24 cellular contexts compared by ENCODE assay signal in the genomic region with DNA sequence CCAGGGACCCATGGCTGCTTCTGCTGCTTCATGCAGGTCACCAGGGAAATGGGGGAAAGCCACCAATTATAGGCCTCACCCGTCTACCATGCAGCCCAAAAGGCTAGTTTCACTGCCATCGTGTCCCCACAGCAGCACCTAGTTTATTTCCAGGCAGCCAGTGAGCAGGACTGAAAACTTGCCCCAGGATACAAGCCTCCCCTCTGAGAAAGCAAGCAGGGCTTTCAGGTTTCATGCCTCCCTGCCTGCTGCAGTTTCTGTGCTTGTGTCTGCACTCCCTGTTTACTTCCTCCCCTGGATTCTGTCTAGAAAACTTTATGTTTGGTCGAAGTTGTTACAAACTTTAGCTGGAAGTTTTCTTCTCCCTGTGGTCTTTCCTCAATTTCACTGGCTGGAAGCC.
"Had no signal": no experiment of that assay in that cellular context is flagged by ENCODE, and none has a peak within 500 bp of the region (broad histone marks: within the 10 kb centered on the region; RNA-seq: fewer than 3 reads in every experiment).

No MANE protein-coding gene starts in this region.

- H3K4me1 ChIP-seq: breast epithelium, Peyer's patch, SJSA1 had no signal

- H3K36me3 ChIP-seq: breast epithelium, MG63, Peyer's patch, SJSA1 had no signal

- H3K27me3 Mint-ChIP-seq: activated naive CD4-positive, alpha-beta T cell treated with anti-CD3 and anti-CD28 coated beads, Interleukin-2, amount 50 U/mL, for 24 hours had no signal

- H3K4me3 Mint-ChIP-seq: activated CD8-positive, alpha-beta T cell treated with anti-CD3 and anti-CD28 coated beads, Interleukin-2, amount 10 ng/mL, durations not matched to agents 7 days and 5 days; activated naive CD4-positive, alpha-beta T cell treated with anti-CD3 and anti-CD28 coated beads, Interleukin-2, amount 50 U/mL, for 24 hours; T-helper 1 cell treated with Interleukin-12 subunit alpha and Interleukin-12 subunit beta and Interleukin-4 antibody, amounts not matched to agents 30 μg/mL and 1 μg/mL, for 36 hours had no signal

- H3K27me3 ChIP-seq: breast epithelium, MG63, Peyer's patch, SJSA1 had no signal

- H3K36me3 Mint-ChIP-seq: activated naive CD4-positive, alpha-beta T cell treated with anti-CD3 and anti-CD28 coated beads, Interleukin-2, amount 50 U/mL, for 24 hours had no signal

- H3K9me3 ChIP-seq: breast epithelium, MG63, Peyer's patch, SJSA1 had no signal

- H3K9me3 Mint-ChIP-seq: activated naive CD4-positive, alpha-beta T cell treated with anti-CD3 and anti-CD28 coated beads, Interleukin-2, amount 50 U/mL, for 24 hours; T-helper 1 cell treated with Interleukin-12 subunit alpha and Interleukin-12 subunit beta and Interleukin-4 antibody, amounts not matched to agents 30 μg/mL and 1 μg/mL, for 36 hours had no signal

- H3K27ac Mint-ChIP-seq: activated CD8-positive, alpha-beta T cell treated with anti-CD3 and anti-CD28 coated beads, Interleukin-2, amount 10 ng/mL, durations not matched to agents 7 days and 5 days; activated naive CD4-positive, alpha-beta T cell treated with anti-CD3 and anti-CD28 coated beads, Interleukin-2, amount 50 U/mL, for 24 hours; T-helper 1 cell treated with Interleukin-12 subunit alpha and Interleukin-12 subunit beta and Interleukin-4 antibody, amounts not matched to agents 30 μg/mL and 1 μg/mL, for 36 hours had no signal

- H3K4me3 ChIP-seq: breast epithelium, MG63, Peyer's patch, SJSA1 had no signal

- H3K4me1 Mint-ChIP-seq: activated naive CD4-positive, alpha-beta T cell treated with anti-CD3 and anti-CD28 coated beads, Interleukin-2, amount 50 U/mL, for 24 hours had no signal

- ATAC-seq: activated CD8-positive, alpha-beta T cell treated with anti-CD3 and anti-CD28 coated beads, Interleukin-2, amount 10 ng/mL, durations not matched to agents 7 days and 5 days; SK-N-SH treated with all-trans-retinoic acid at 6 μM for 48 hours had no signal

- DNase-seq: activated CD4-positive, alpha-beta T cell treated with anti-CD3 and anti-CD28 coated beads for 48 hours; activated CD4-positive, alpha-beta T cell treated with anti-CD3 and anti-CD28 coated beads, Interleukin-2, amount 50 U/mL, for 4 hours; activated CD4-positive, CD25-positive, alpha-beta regulatory T cell treated with anti-CD3 and anti-CD28 coated beads, Interleukin-2, amount 50 U/mL, for 72 hours; activated CD8-positive, alpha-beta memory T cell treated with anti-CD3 and anti-CD28 coated beads, Interleukin-2, amount 50 U/mL, for 48 hours; activated CD8-positive, alpha-beta T cell treated with anti-CD3 and anti-CD28 coated beads, Interleukin-2, amount 10 ng/mL, durations not matched to agents 7 days and 5 days; activated T-cell treated with anti-CD3 and anti-CD28 coated beads, Interleukin-2, amount 50 U/mL, for 1 hour; aorta; MG63; NCI-H1105; NCI-H1436; NCI-H1694 treated with DMSO at 0.1 percent for 48 hours; NCI-H2029 treated with DMSO at 0.1 percent for 48 hours; NCI-H345; NCI-H526 treated with DMSO at 0.1 percent for 48 hours; NCI-H82; NK-92 treated with Interleukin-12 subunit alpha and Interleukin-12 subunit beta, amount 100 ng/mL, for 24 hours; Peyer's patch; SHP77; SW 1271 had no signal

- H3K27ac ChIP-seq: breast epithelium, Peyer's patch, SJSA1 had no signal
